ENCODE assay signal across 1 cellular context in the genomic region with DNA sequence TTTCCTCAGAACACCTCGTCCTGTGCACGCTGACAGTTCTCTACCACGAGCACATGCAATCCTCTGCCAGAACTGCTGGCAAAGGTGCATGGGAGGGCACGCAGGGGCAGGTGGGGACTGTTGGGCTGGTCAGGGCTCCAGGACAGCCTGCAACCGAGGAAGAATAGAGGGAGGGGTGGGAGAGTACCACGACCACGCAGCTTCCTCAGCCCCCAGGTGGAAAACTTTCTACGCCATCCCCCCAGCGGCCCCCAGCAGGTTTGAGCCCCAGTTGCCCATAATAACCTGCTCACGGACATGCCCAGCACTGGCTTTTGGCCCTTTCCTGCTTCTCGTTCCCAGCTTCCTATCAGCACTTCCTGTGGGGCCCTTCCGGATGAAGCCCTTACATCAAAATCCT.
TF ChIP-seq lines count a peak whose summit lies in the region.

No MANE protein-coding gene starts in this region.

TF ChIP-seq in endothelial cell of umbilical vein, 7 proteins besides CTCF, POLR2A, EP300 and RAD21:
- TF ChIP-seq GATA2 (IDR thresholded peaks at IDR 0.05; ENCODE audit: insufficient read depth, insufficient read length, low read depth, low read length): no peak
- TF ChIP-seq, protein P1, sequence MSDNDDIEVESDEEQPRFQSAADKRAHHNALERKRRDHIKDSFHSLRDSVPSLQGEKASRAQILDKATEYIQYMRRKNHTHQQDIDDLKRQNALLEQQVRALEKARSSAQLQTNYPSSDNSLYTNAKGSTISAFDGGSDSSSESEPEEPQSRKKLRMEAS (IDR thresholded peaks at IDR 0.05; ENCODE audit: insufficient read depth, insufficient read length): no peak
- TF ChIP-seq MYC (IDR thresholded peaks at IDR 0.05; ENCODE audit: low read depth, low read length): no peak
- no peak for TF ChIP-seq FOS (IDR thresholded peaks at IDR 0.05; ENCODE audit: borderline replicate concordance, insufficient read depth, low read length)
- no peak for TF ChIP-seq EZH2 (IDR thresholded peaks at IDR 0.05; ENCODE audit: borderline replicate concordance, low read depth, low read length, severe bottlenecking)
- no peak for TF ChIP-seq JUN (IDR thresholded peaks at IDR 0.05; ENCODE audit: borderline replicate concordance, insufficient read depth, insufficient read length, low read depth)
- no peak for TF ChIP-seq POLR2AphosphoS5 (IDR thresholded peaks at IDR 0.05; ENCODE audit: insufficient read depth, low read depth, low read length)
